In the genomic region with DNA sequence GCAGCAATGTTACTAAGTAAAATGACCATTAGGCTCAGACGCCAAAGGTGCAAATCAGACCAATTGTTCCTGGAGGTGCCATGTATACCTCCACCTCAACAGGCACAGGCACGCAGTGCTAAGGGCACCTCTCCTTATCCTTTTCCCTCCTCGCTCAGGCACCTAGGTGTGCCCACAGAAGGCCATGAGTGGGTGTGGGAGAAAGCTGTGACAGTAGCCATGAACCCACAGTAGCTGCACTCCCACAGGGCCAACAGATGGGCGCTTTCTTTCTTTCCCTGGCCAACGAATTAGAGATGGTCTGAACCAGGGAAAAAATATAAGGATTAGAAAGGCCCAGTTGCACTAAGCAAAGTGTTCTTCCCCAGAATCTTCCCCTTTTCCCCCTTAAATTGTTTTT, we compare ENCODE assay signal across 18 cellular contexts.
"Had no signal": no experiment of that assay in that cellular context is flagged by ENCODE, and none has a peak within 500 bp of the region (broad histone marks: within the 10 kb centered on the region; RNA-seq: fewer than 3 reads in every experiment).

No MANE protein-coding gene starts in this region.

- H3K27me3 ChIP-seq: heart left ventricle, pancreas, tibial nerve, upper lobe of right lung had no signal

- H3K4me3 ChIP-seq: dorsolateral prefrontal cortex, heart left ventricle, mucosa of descending colon, pancreas, tibial nerve, upper lobe of right lung had no signal

- H3K27me3 Mint-ChIP-seq: progenitor cell of endocrine pancreas had no signal

- DNase-seq: cortex of kidney; dorsolateral prefrontal cortex; effector CD8-positive, alpha-beta T cell; foreskin melanocyte; hippocampal formation; kidney glomerular epithelial cell; mucosa of descending colon; natural killer cell; occipital lobe; stimulated activated CD4-positive, alpha-beta T cell treated with anti-CD3 and anti-CD28 coated beads, Interleukin-4, amount 100 ng/mL, for 1 hour; stimulated activated CD8-positive, alpha-beta memory T cell treated with anti-CD3 and anti-CD28 coated beads, Interleukin-4, amount 100 ng/mL, for 48 hours; upper lobe of right lung had no signal

- H3K4me3 Mint-ChIP-seq: natural killer cell; stimulated activated effector memory CD8-positive, alpha-beta T cell treated with anti-CD3 and anti-CD28 coated beads, Interleukin-12 subunit alpha, Interleukin-12 subunit beta, amount 100 ng/mL, for 72 hours; stimulated activated naive CD8-positive, alpha-beta T cell treated with anti-CD3 and anti-CD28 coated beads, Interleukin-15, Interleukin-2, amounts not matched to agents 100 ng/mL and 50 ng/mL, for 24 hours had no signal

- H3K4me1 Mint-ChIP-seq: stimulated activated effector memory CD8-positive, alpha-beta T cell treated with anti-CD3 and anti-CD28 coated beads, Interleukin-12 subunit alpha, Interleukin-12 subunit beta, amount 100 ng/mL, for 72 hours had no signal

- H3K36me3 Mint-ChIP-seq: stimulated activated effector memory CD8-positive, alpha-beta T cell treated with anti-CD3 and anti-CD28 coated beads, Interleukin-12 subunit alpha, Interleukin-12 subunit beta, amount 100 ng/mL, for 72 hours had no signal

- H3K27ac Mint-ChIP-seq: natural killer cell; progenitor cell of endocrine pancreas; stimulated activated effector memory CD8-positive, alpha-beta T cell treated with anti-CD3 and anti-CD28 coated beads, Interleukin-12 subunit alpha, Interleukin-12 subunit beta, amount 100 ng/mL, for 72 hours; stimulated activated naive CD8-positive, alpha-beta T cell treated with anti-CD3 and anti-CD28 coated beads, Interleukin-15, Interleukin-2, amounts not matched to agents 100 ng/mL and 50 ng/mL, for 24 hours had no signal

- H3K9me3 ChIP-seq: pancreas had no signal

- H3K36me3 ChIP-seq: heart left ventricle, pancreas, tibial nerve, upper lobe of right lung had no signal

- H3K27ac ChIP-seq: heart left ventricle, pancreas, tibial nerve, upper lobe of right lung had no signal
